9 cellular contexts compared by ENCODE assay signal in genomic region chr19:45040059-45040767, GRCh38. TPM values are rescaled to one million over a fixed set of nuclear protein-coding genes. Genes with fewer than 3 reads are reported as not detected.
DNase-seq lines count a peak whose midpoint lies in the region; ATAC-seq and TF ChIP-seq lines count a peak whose summit lies in the region.
"Had no signal": no experiment of that assay in that cellular context is flagged by ENCODE, and none has a peak within 500 bp of the region (broad histone marks: within the 10 kb centered on the region; RNA-seq: fewer than 3 reads in every experiment).

No MANE protein-coding gene starts in this region.

- TF ChIP-seq CTCF in kidney epithelial cell (IDR thresholded peaks at IDR 0.05; ENCODE audit: insufficient read depth, low read length, poor library complexity, severe bottlenecking) (no peak), thyroid gland (IDR thresholded peaks at IDR 0.05) (no peak)

- POLR2A ChIA-PET in activated CD8-positive, alpha-beta T cell treated with anti-CD3 and anti-CD28 coated beads, Interleukin-2, amount 10 ng/mL, durations not matched to agents 7 days and 5 days (lab: Charles Lee), result interaction anchor here (0.7 to 2.7 kb wide), 5 partner anchors 11 to 139 kb away, joined by 3 to 26 read pairs (median 4); partner anchors contain the start of genes BLOC1S3, GEMIN7, RELB and TRAPPC6A

- no peak overlapping the region for H3K27ac ChIP-seq in thyroid gland

- H3K27ac Mint-ChIP-seq in activated CD8-positive, alpha-beta T cell treated with anti-CD3 and anti-CD28 coated beads, Interleukin-2, amount 10 ng/mL, durations not matched to agents 7 days and 5 days, result peak overlapping the region; percentile 94

- intact Hi-C loops in thyroid gland (cut with DNase I), result no loop called here

- peaks cover 12 to 26% of the 10 kb centered on the region in 2 donors for H3K4me1 ChIP-seq in thyroid gland

- CTCF ChIA-PET in activated CD8-positive, alpha-beta T cell treated with anti-CD3 and anti-CD28 coated beads, Interleukin-2, amount 10 ng/mL, durations not matched to agents 7 days and 5 days (lab: Charles Lee), result interaction anchor here (1.1 to 3.8 kb wide), 8 partner anchors 11 to 208 kb away, joined by 3 to 24 read pairs (median 6); no protein-coding TSS in a partner anchor

- H3K27me3 Mint-ChIP-seq in activated T-cell treated with anti-CD3 and anti-CD28 coated beads, Interleukin-2, amount 50 U/mL, for 4 hours (ENCODE audit: low read depth), result no peaks in the 10 kb centered on the region
- no peaks in the 10 kb centered on the region for H3K27me3 Mint-ChIP-seq in activated CD8-positive, alpha-beta T cell treated with anti-CD3 and anti-CD28 coated beads, Interleukin-2, amount 10 ng/mL, durations not matched to agents 7 days and 5 days (ENCODE audit: low read depth)

- TF ChIP-seq POLR2A in thyroid gland (IDR thresholded peaks at IDR 0.05), result no peak

- WGBS in thyroid gland, 2 donors, result 78 to 84% methylated on average over 19 of the region's 19 CpGs

- H3K9me3 Mint-ChIP-seq in activated T-cell treated with anti-CD3 and anti-CD28 coated beads, Interleukin-2, amount 50 U/mL, for 4 hours, result no peaks in the 10 kb centered on the region
- no peaks in the 10 kb centered on the region for H3K9me3 Mint-ChIP-seq in activated CD8-positive, alpha-beta T cell treated with anti-CD3 and anti-CD28 coated beads, Interleukin-2, amount 10 ng/mL, durations not matched to agents 7 days and 5 days (ENCODE audit: insufficient read depth)

- no peak for DNase-seq in activated T-cell treated with anti-CD3 and anti-CD28 coated beads, Interleukin-2, amount 50 U/mL, for 4 hours
- no peak for DNase-seq in activated T-cell treated with anti-CD3 and anti-CD28 coated beads, Interleukin-2, amount 50 U/mL, for 48 hours
- no peak for DNase-seq in activated CD8-positive, alpha-beta T cell treated with anti-CD3 and anti-CD28 coated beads, Interleukin-2, amount 10 ng/mL, durations not matched to agents 7 days and 5 days
- DNase-seq in kidney epithelial cell (ENCODE audit: low read depth) (no peak), thyroid gland (no peak), NCI-H128 (lab: John Stamatoyannopoulos, UW; ENCODE audit: unreplicated experiment) (no peak)
- DNase-seq: stimulated activated CD8-positive, alpha-beta memory T cell treated with anti-CD3 and anti-CD28 coated beads, Interleukin-4, amount 100 ng/mL, for 48 hours had no signal

- H3K36me3 Mint-ChIP-seq in activated T-cell treated with anti-CD3 and anti-CD28 coated beads, Interleukin-2, amount 50 U/mL, for 4 hours (ENCODE audit: insufficient read depth), result peaks cover 22% of the 10 kb centered on the region
- H3K36me3 Mint-ChIP-seq in activated CD8-positive, alpha-beta T cell treated with anti-CD3 and anti-CD28 coated beads, Interleukin-2, amount 10 ng/mL, durations not matched to agents 7 days and 5 days (ENCODE audit: low read depth), result peaks cover 39% of the 10 kb centered on the region

- no peak for ATAC-seq in activated T-cell treated with anti-CD3 and anti-CD28 coated beads, Interleukin-2, amount 50 U/mL, for 4 hours
- no peak for ATAC-seq in activated CD8-positive, alpha-beta T cell treated with anti-CD3 and anti-CD28 coated beads, Interleukin-2, amount 10 ng/mL, durations not matched to agents 7 days and 5 days
- ATAC-seq in GM19324 (IDR thresholded peaks at IDR 0.05; ENCODE audit: low FRiP score, unreplicated experiment), result no peak
- ATAC-seq in HG02938 (IDR thresholded peaks at IDR 0.05; ENCODE audit: unreplicated experiment), result no peak

- peak overlapping the region; percentile 68 for H3K4me3 ChIP-seq in kidney epithelial cell (ENCODE audit: low read depth, low read length)
- H3K4me3 ChIP-seq in thyroid gland (replicated peaks in 1 of 3), result peak overlapping the region in 2 of 3 donors; percentile 57 to 75

- peak overlapping the region; percentile 96 for H3K4me3 Mint-ChIP-seq in activated T-cell treated with anti-CD3 and anti-CD28 coated beads, Interleukin-2, amount 50 U/mL, for 4 hours
- peak overlapping the region; percentile 90 for H3K4me3 Mint-ChIP-seq in activated CD8-positive, alpha-beta T cell treated with anti-CD3 and anti-CD28 coated beads, Interleukin-2, amount 10 ng/mL, durations not matched to agents 7 days and 5 days

- H3K36me3 ChIP-seq in kidney epithelial cell (ENCODE audit: control insufficient read depth, insufficient read depth, low read length) (peaks cover 6% of the 10 kb centered on the region), thyroid gland (peaks cover 35 to 40% of the 10 kb centered on the region in 2 donors)

- peaks cover 36% of the 10 kb centered on the region for H3K4me1 Mint-ChIP-seq in activated T-cell treated with anti-CD3 and anti-CD28 coated beads, Interleukin-2, amount 50 U/mL, for 4 hours (ENCODE audit: low read depth)
- peaks cover 28% of the 10 kb centered on the region for H3K4me1 Mint-ChIP-seq in activated CD8-positive, alpha-beta T cell treated with anti-CD3 and anti-CD28 coated beads, Interleukin-2, amount 10 ng/mL, durations not matched to agents 7 days and 5 days (ENCODE audit: low read depth)

- no peaks in the 10 kb centered on the region for H3K9me3 ChIP-seq in thyroid gland

- H3K27me3 ChIP-seq in kidney epithelial cell (ENCODE audit: control insufficient read depth, insufficient read depth, low read length), result no peaks in the 10 kb centered on the region
- H3K27me3 ChIP-seq in thyroid gland, result no peaks in the 10 kb centered on the region

RNA-seq across cellular contexts. Expression of gene CLASRP, which starts 1.4 kb away (rescaled TPM):
- 100 to 1,000 TPM; 111 to 114 (median 114) TPM for total RNA-seq in activated T-cell treated with anti-CD3 and anti-CD28 coated beads, Interleukin-2, amount 50 U/mL, for 4 hours
- 10 to 100 TPM; 82.5 to 94.5 TPM for total RNA-seq in activated CD8-positive, alpha-beta T cell treated with anti-CD3 and anti-CD28 coated beads, Interleukin-2, amount 10 ng/mL, durations not matched to agents 7 days and 5 days
- total RNA-seq in kidney epithelial cell (65.7 and 77.9 TPM in 2 replicates), thyroid gland (10 to 100 TPM; 48.2 to 96.8 (median 95.0) TPM)

RNA-seq across cellular contexts. Expression of gene ZNF296, which starts 36.1 kb away (rescaled TPM):
- 10 to 100 TPM in 1 of 3 donors, 1 to 10 TPM in 2; 7.8 to 10.2 (median 8.6) TPM for total RNA-seq in activated T-cell treated with anti-CD3 and anti-CD28 coated beads, Interleukin-2, amount 50 U/mL, for 4 hours
- total RNA-seq in activated CD8-positive, alpha-beta T cell treated with anti-CD3 and anti-CD28 coated beads, Interleukin-2, amount 10 ng/mL, durations not matched to agents 7 days and 5 days, result 1 to 10 TPM; 6.2 to 6.3 TPM
- total RNA-seq in kidney epithelial cell (1.0 and 1.1 TPM in 2 replicates), thyroid gland (1 to 10 TPM in 1 of 4 donors, under 1 TPM in 2, not detected in 1; 0.34 to 2.1 (median 0.78) TPM)

RNA-seq across cellular contexts. Expression of gene GEMIN7, which starts 38.8 kb away (rescaled TPM):
- total RNA-seq in activated T-cell treated with anti-CD3 and anti-CD28 coated beads, Interleukin-2, amount 50 U/mL, for 4 hours, result 10 to 100 TPM; 58.8 to 69.3 (median 65.0) TPM
- 10 to 100 TPM; 30.2 to 31.7 TPM for total RNA-seq in activated CD8-positive, alpha-beta T cell treated with anti-CD3 and anti-CD28 coated beads, Interleukin-2, amount 10 ng/mL, durations not matched to agents 7 days and 5 days
- total RNA-seq in kidney epithelial cell (50.8 and 63.6 TPM in 2 replicates), thyroid gland (10 to 100 TPM; 10.6 to 22.7 (median 19.1) TPM)

RNA-seq across cellular contexts. Expression of gene RELB, which starts 38.9 kb away (rescaled TPM):
- total RNA-seq in activated T-cell treated with anti-CD3 and anti-CD28 coated beads, Interleukin-2, amount 50 U/mL, for 4 hours, result 100 to 1,000 TPM; 128 to 137 (median 129) TPM
- total RNA-seq in activated CD8-positive, alpha-beta T cell treated with anti-CD3 and anti-CD28 coated beads, Interleukin-2, amount 10 ng/mL, durations not matched to agents 7 days and 5 days, result 10 to 100 TPM in 1 of 2 experiments, 1 to 10 TPM in 1; 8.7 to 10.2 TPM
- total RNA-seq in kidney epithelial cell, result 60.0 and 76.7 TPM in 2 replicates
- 10 to 100 TPM in 2 of 4 donors, 1 to 10 TPM in 2; 6.7 to 11.3 (median 9.1) TPM for total RNA-seq in thyroid gland

RNA-seq across cellular contexts. Expression of gene PPP1R37, which starts 52.8 kb away (rescaled TPM):
- 10 to 100 TPM; 23.2 to 24.9 (median 24.7) TPM for total RNA-seq in activated T-cell treated with anti-CD3 and anti-CD28 coated beads, Interleukin-2, amount 50 U/mL, for 4 hours
- 10 to 100 TPM; 28.3 to 29.2 TPM for total RNA-seq in activated CD8-positive, alpha-beta T cell treated with anti-CD3 and anti-CD28 coated beads, Interleukin-2, amount 10 ng/mL, durations not matched to agents 7 days and 5 days
- total RNA-seq in kidney epithelial cell (36.5 and 52.0 TPM in 2 replicates), thyroid gland (10 to 100 TPM; 34.9 to 59.7 (median 42.9) TPM)
